Comparison of ENCODE assay signal across 17 cellular contexts in the genomic region with DNA sequence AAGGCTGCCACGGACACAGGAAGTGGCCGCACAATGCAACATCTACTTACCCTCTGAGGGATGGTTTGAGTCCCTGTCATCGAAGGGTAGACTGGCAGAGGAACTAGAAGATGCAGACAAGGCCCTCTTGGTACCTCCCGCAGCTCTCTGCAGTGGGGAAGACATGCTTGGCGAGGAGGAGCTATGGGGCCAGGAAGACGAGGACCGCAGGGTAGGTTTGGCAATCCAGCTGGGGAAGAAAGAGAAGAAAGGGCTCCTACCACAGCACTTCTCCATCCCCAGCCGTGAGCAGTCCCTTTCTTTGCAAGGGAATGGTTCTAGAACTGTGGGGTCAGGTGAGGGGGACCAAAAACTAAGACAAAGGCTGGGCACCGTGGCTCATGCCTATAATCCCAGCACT. TPM values are rescaled to one million over a fixed set of nuclear protein-coding genes. Genes with fewer than 3 reads are reported as not detected.
"Had no signal": no experiment of that assay in that cellular context is flagged by ENCODE, and none has a peak within 500 bp of the region (broad histone marks: within the 10 kb centered on the region; RNA-seq: fewer than 3 reads in every experiment).

No MANE protein-coding gene starts in this region.

RNA-seq across cellular contexts. Expression of a gene that starts 26.9 kb away (rescaled TPM):
- total RNA-seq: endodermal cell, esophagus mucosa, gastrocnemius medialis, glomerular endothelial cell, liver, lung, mononuclear cell, natural killer cell, neural crest cell, omental fat pad, pancreas, posterior vena cava, pulmonary artery endothelial cell, spleen, suprapubic skin, transverse colon, urinary bladder had no signal
